Comparison of ENCODE assay signal across 9 cellular contexts in the genomic region with DNA sequence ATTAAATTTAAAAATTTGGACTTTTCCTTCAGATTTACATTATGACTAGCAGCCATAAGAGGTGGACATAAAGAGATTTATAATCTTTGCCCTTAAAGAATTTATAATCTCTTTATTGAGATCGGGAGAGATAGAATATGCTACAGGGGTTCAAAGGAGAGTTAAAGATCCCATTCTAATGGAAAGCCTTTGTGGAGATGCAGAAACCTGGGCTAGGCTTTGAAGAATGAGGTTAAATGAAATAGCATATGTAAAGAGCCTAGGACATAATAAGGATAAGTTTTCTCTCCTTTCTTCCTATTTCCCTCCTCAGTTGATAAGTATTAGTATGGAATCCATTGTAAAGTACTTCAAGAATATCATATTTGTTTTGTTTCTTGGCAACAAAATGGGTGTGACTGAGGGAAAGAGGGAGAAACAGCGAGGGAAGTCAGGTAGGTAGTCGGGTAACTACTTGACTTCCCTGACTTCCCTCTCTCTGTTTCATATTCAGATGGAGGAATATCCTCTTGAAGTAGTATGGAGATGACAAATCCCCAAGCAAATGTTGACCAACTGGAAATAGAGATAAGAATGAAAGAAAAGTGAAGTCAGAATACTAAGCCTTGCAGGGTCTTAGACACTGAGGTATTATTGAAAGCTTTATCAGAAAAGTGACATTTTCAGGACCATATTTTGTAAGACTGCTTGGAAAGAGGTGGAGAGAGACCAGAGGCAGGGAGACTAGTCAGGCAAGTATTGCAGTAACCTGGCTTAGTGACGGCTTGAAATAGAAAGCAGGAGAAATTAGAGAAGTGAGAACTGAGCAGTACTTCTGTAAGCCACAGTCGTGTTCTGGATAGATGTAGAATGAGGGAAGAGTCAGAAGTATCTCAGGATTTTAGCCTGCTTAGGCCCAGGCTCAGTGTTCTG.
DNase-seq lines count a peak whose midpoint lies in the region; ATAC-seq, FAIRE-seq and TF ChIP-seq lines count a peak whose summit lies in the region.
"Had no signal": no experiment of that assay in that cellular context is flagged by ENCODE, and none has a peak within 500 bp of the region (broad histone marks: within the 10 kb centered on the region; RNA-seq: fewer than 3 reads in every experiment).

No MANE protein-coding gene starts in this region.

- H3K9me3 ChIP-seq in RWPE2 (ENCODE audit: severe bottlenecking), result no peaks in the 10 kb centered on the region
- H3K9me3 ChIP-seq in HepG2 (ENCODE audit: low read length), result no peaks in the 10 kb centered on the region

- H3K9ac ChIP-seq in HepG2 (ENCODE audit: insufficient read depth, low read depth, low read length), result no peak overlapping the region

- WGBS in HepG2 (ENCODE audit: low lambda C conversion rate), result 87% methylated on average over 5 of the region's 5 CpGs

- TF ChIP-seq EP300 in HepG2 (IDR thresholded peaks at IDR 0.05; ENCODE audit: low read depth in 2 of 2, low read length in 2 of 2) (no peak), HepG2 (CRISPR knock-in tag; IDR thresholded peaks at IDR 0.05; ENCODE audit: borderline replicate concordance) (no peak)

- TF ChIP-seq RAD21 in HepG2 (CRISPR knock-in tag; IDR thresholded peaks at IDR 0.05), result no peak

- in situ Hi-C loops in HepG2 (cut with HindIII; ENCODE audit: extremely low pct_ligation_motif_present, low pct_unique_long_range_greater_than_20kb), result no loop called here

- TF ChIP-seq CTCF in RWPE2 (IDR thresholded peaks at IDR 0.05; ENCODE audit: poor library complexity, severe bottlenecking), result no peak
- no peak for TF ChIP-seq CTCF in HepG2 (CRISPR knock-in tag; IDR thresholded peaks at IDR 0.05)
- no peak for TF ChIP-seq CTCF in D721Med (IDR thresholded peaks at IDR 0.05; ENCODE audit: insufficient read depth, missing control alignments)

- no peak overlapping the region for H3K4me3 Mint-ChIP-seq in natural killer cell treated with Interleukin-12 subunit alpha and Interleukin-12 subunit beta and Interleukin-15 and Interleukin-18, amount 100 ng/mL, for 72 hours

- H3K27me3 Mint-ChIP-seq in natural killer cell treated with Interleukin-12 subunit alpha and Interleukin-12 subunit beta and Interleukin-15 and Interleukin-18, amount 100 ng/mL, for 72 hours, result no peaks in the 10 kb centered on the region

- H3K27ac Mint-ChIP-seq in natural killer cell treated with Interleukin-12 subunit alpha and Interleukin-12 subunit beta and Interleukin-15 and Interleukin-18, amount 100 ng/mL, for 72 hours, result no peak overlapping the region

- FAIRE-seq in HepG2 (lab: Jason Lieb, UNC) (no peak), D721Med (lab: Jason Lieb, UNC) (no peak)
- FAIRE-seq: colon had no signal

- TF ChIP-seq POLR2A in HepG2 (IDR thresholded peaks at IDR 0.05; ENCODE audit: insufficient read depth in 1 of 2, low read depth in 2 of 2, low read length in 2 of 2), result no peak

- no peaks in the 10 kb centered on the region for H3K36me3 Mint-ChIP-seq in natural killer cell treated with Interleukin-12 subunit alpha and Interleukin-12 subunit beta and Interleukin-15 and Interleukin-18, amount 100 ng/mL, for 72 hours

- peak overlapping the region; percentile 53 for H3K27ac ChIP-seq in RWPE2 (ENCODE audit: poor library complexity, severe bottlenecking)
- peak overlapping the region; percentile 25 for H3K27ac ChIP-seq in HepG2 (ENCODE audit: extremely low read length, insufficient read depth, low read length)

- DNase-seq in RWPE2 (ENCODE audit: low spot score) (no peak), HepG2 (ENCODE audit: low spot score) (no peak), D721Med (ENCODE audit: insufficient read length, low spot score) (no peak)
- DNase-seq in effector CD4-positive, alpha-beta T cell, result no peak
- no peak for DNase-seq in natural killer cell treated with Interleukin-12 subunit alpha and Interleukin-12 subunit beta and Interleukin-15 and Interleukin-18, amount 100 ng/mL, for 72 hours (ENCODE audit: low spot score)
- DNase-seq in activated CD8-positive, alpha-beta memory T cell treated with anti-CD3 and anti-CD28 coated beads for 24 hours, result no peak

- ATAC-seq in GM18907 (IDR thresholded peaks at IDR 0.05; ENCODE audit: unreplicated experiment) (peak; percentile 92), HG02943 (IDR thresholded peaks at IDR 0.05; ENCODE audit: low read depth, unreplicated experiment) (peak; percentile 89), RWPE2 (ENCODE audit: low read depth) (peak; percentile 3; the same call in 1 of the 3 replicates), HepG2 (no peak)
- no peak for ATAC-seq in natural killer cell treated with Interleukin-12 subunit alpha and Interleukin-12 subunit beta and Interleukin-15 and Interleukin-18, amount 100 ng/mL, for 72 hours

- POLR2A ChIA-PET in HepG2 (lab: Yijun Ruan, JAX), result no interaction called here

- H3K4me3 ChIP-seq in RWPE2 (ENCODE audit: severe bottlenecking) (no peak overlapping the region), HepG2 (replicated peaks in 1 of 3; ENCODE audit: insufficient read depth in 1 of 3, low read depth in 2 of 3, low read length in 3 of 3) (no peak overlapping the region)

- H3K4me1 Mint-ChIP-seq in natural killer cell treated with Interleukin-12 subunit alpha and Interleukin-12 subunit beta and Interleukin-15 and Interleukin-18, amount 100 ng/mL, for 72 hours (ENCODE audit: low read depth in 2 of 2), result peaks cover 6 to 22% of the 10 kb centered on the region in 2 donors

- peaks cover 6% of the 10 kb centered on the region; the same call in 1 of the 2 replicates for H3K36me3 ChIP-seq in RWPE2 (ENCODE audit: low read depth)
- H3K36me3 ChIP-seq in HepG2 (replicated peaks in 1 of 2; ENCODE audit: control insufficient read depth in 1 of 2, insufficient read depth in 2 of 2, low read length in 2 of 2), result no peaks in the 10 kb centered on the region

- no TSS peak for BruUV-seq in HepG2 (replicated peaks; lab: Mats Ljungman, UMichigan)

- CTCF ChIA-PET in HepG2 (lab: Yijun Ruan, JAX; ENCODE audit: low intra/inter-chr PET ratio, low total read pairs), result no interaction called here

- no peaks in the 10 kb centered on the region for H3K9me3 Mint-ChIP-seq in natural killer cell treated with Interleukin-12 subunit alpha and Interleukin-12 subunit beta and Interleukin-15 and Interleukin-18, amount 100 ng/mL, for 72 hours

- H4K20me1 ChIP-seq in HepG2 (ENCODE audit: insufficient read depth, low read length), result no peaks in the 10 kb centered on the region

- H3K27me3 ChIP-seq in RWPE2 (ENCODE audit: insufficient read depth, poor library complexity, severe bottlenecking) (no peaks in the 10 kb centered on the region), HepG2 (ENCODE audit: control insufficient read depth in 1 of 2, insufficient read depth in 2 of 2, low read length in 2 of 2) (no peaks in the 10 kb centered on the region)

- H2AFZ ChIP-seq in HepG2 (ENCODE audit: low read length), result no peak overlapping the region

- H3K79me2 ChIP-seq in HepG2 (ENCODE audit: insufficient read depth, low read length), result peaks cover 9% of the 10 kb centered on the region

- no peak overlapping the region for H3K4me2 ChIP-seq in HepG2 (ENCODE audit: low read depth, low read length)

- H3K4me1 ChIP-seq in RWPE2 (ENCODE audit: insufficient read depth, poor library complexity, severe bottlenecking) (peaks cover 72% of the 10 kb centered on the region), HepG2 (ENCODE audit: insufficient read depth, low read length) (peaks cover 25% of the 10 kb centered on the region)

- intact Hi-C loops in HepG2 (cut with micrococcal nuclease; ENCODE audit: unreplicated experiment), result no loop called here

TF ChIP-seq in HepG2, 621 proteins besides CTCF, POLR2A, EP300 and RAD21 (continues in another document):
- TF ChIP-seq, protein P1, sequence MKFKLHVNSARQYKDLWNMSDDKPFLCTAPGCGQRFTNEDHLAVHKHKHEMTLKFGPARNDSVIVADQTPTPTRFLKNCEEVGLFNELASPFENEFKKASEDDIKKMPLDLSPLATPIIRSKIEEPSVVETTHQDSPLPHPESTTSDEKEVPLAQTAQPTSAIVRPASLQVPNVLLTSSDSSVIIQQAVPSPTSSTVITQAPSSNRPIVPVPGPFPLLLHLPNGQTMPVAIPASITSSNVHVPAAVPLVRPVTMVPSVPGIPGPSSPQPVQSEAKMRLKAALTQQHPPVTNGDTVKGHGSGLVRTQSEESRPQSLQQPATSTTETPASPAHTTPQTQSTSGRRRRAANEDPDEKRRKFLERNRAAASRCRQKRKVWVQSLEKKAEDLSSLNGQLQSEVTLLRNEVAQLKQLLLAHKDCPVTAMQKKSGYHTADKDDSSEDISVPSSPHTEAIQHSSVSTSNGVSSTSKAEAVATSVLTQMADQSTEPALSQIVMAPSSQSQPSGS (CRISPR knock-in tag; IDR thresholded peaks at IDR 0.05), result no peak
- TF ChIP-seq ZFP37 (CRISPR knock-in tag; IDR thresholded peaks at IDR 0.05; ENCODE audit: borderline replicate concordance) (no peak), LCORL (IDR thresholded peaks at IDR 0.05) (no peak), LCORL (CRISPR knock-in tag; IDR thresholded peaks at IDR 0.05) (no peak)

Comparison
In these comparisons a context has a peak if more than half of its experiments do, and no peak if none do; other contexts are left out.
1. ATAC-seq: peak in GM18907 (single experiment), HG02943 (single experiment) and RWPE2 (single experiment); none in HepG2 (single experiment) and natural killer cell treated with Interleukin-12 subunit alpha and Interleukin-12 subunit beta and Interleukin-15 and Interleukin-18, amount 100 ng/mL, for 72 hours (0 of 2).